11 cellular contexts compared by ENCODE assay signal in genomic region chr2:36408198-36408703, GRCh38. TPM values are rescaled to one million over a fixed set of nuclear protein-coding genes. Genes with fewer than 3 reads are reported as not detected.
DNase-seq lines count a peak whose midpoint lies in the region; ATAC-seq, FAIRE-seq and TF ChIP-seq lines count a peak whose summit lies in the region.
"Had no signal": no experiment of that assay in that cellular context is flagged by ENCODE, and none has a peak within 500 bp of the region (broad histone marks: within the 10 kb centered on the region; RNA-seq: fewer than 3 reads in every experiment).

No MANE protein-coding gene starts in this region.

- TF ChIP-seq CTCF in AG04450 (IDR thresholded peaks at IDR 0.05; ENCODE audit: low read depth, low read length) = no peak
- no peak for TF ChIP-seq CTCF in fibroblast of pulmonary artery (IDR thresholded peaks at IDR 0.05; ENCODE audit: low read length, missing control alignments)
- no peak for TF ChIP-seq CTCF in mucosa of descending colon (IDR thresholded peaks at IDR 0.05)

- POLR2A ChIA-PET in AG04450 (lab: Yijun Ruan, JAX) = interaction anchor here (1.2 kb wide), 1 partner anchor 50 kb away, joined by 3 read pairs; no protein-coding TSS in a partner anchor

- H3K4me3 ChIP-seq in AG04450 (ENCODE audit: low read depth, low read length) = no peak overlapping the region
- no peak overlapping the region for H3K4me3 ChIP-seq in fibroblast of pulmonary artery (replicated peaks; ENCODE audit: low read depth, low read length)
- no peak overlapping the region for H3K4me3 ChIP-seq in mucosa of descending colon

- peak overlapping the region; percentile 54 for H3K27ac ChIP-seq in AG04450 (ENCODE audit: low read depth, low read length)
- H3K27ac ChIP-seq: neutrophil had no signal

- intact Hi-C loops in mucosa of descending colon (cut with DNase I, micrococcal nuclease) = no loop called here

- no peaks in the 10 kb centered on the region for H3K36me3 ChIP-seq in mucosa of descending colon (ENCODE audit: low read depth)
- H3K36me3 ChIP-seq: neutrophil had no signal

- H3K9me3 ChIP-seq in AG04450 (ENCODE audit: control insufficient read depth, insufficient read depth, low read length) (no peaks in the 10 kb centered on the region), mucosa of descending colon (no peaks in the 10 kb centered on the region)
- H3K9me3 ChIP-seq: neutrophil had no signal

- peak; percentile 17 for ATAC-seq in SK-N-SH treated with all-trans-retinoic acid at 6 μM for 48 hours
- ATAC-seq in mucosa of descending colon = peak; percentile 22
- ATAC-seq in GM18517 (IDR thresholded peaks at IDR 0.05; ENCODE audit: unreplicated experiment) = no peak
- ATAC-seq in GM19035 (IDR thresholded peaks at IDR 0.05; ENCODE audit: unreplicated experiment) = no peak

- H3K4me1 ChIP-seq in mucosa of descending colon (ENCODE audit: low read depth) = no peaks in the 10 kb centered on the region

- H3K27me3 ChIP-seq in AG04450 (ENCODE audit: control insufficient read depth, insufficient read depth, low read length) = no peaks in the 10 kb centered on the region

- DNase-seq in AG04450 (ENCODE audit: low read depth, low spot score) (peak; percentile 34), fibroblast of pulmonary artery (ENCODE audit: low read depth) (peak; percentile 73), mucosa of descending colon (no peak), SIG-M5 (lab: John Stamatoyannopoulos, UW) (no peak), frontal cortex (ENCODE audit: low spot score in 2 of 2) (no peak)
- DNase-seq: activated effector memory CD4-positive, alpha-beta T cell treated with Interleukin-2 at 50 U/mL for 16 hours; T-helper 9 cell had no signal

- FAIRE-seq in frontal cortex (lab: Jason Lieb, UNC) = no peak

- CTCF ChIA-PET in AG04450 (lab: Charles Lee) = interaction anchor here (0.8 to 1.0 kb wide), 2 partner anchors 28 to 56 kb away, joined by 3 read pairs; no protein-coding TSS in a partner anchor

TF ChIP-seq in SK-N-SH treated with all-trans-retinoic acid at 6 μM for 48 hours, 23 proteins besides CTCF, POLR2A, EP300 and RAD21:
- TF ChIP-seq ZC3H10 (CRISPR knock-in tag; IDR thresholded peaks at IDR 0.05) (no peak), PATZ1 (CRISPR knock-in tag; IDR thresholded peaks at IDR 0.05; ENCODE audit: borderline replicate concordance) (no peak), RARB (CRISPR knock-in tag; IDR thresholded peaks at IDR 0.05) (no peak), GLIS3 (CRISPR knock-in tag; IDR thresholded peaks at IDR 0.05) (no peak), TCF4 (CRISPR knock-in tag; IDR thresholded peaks at IDR 0.05; ENCODE audit: borderline replicate concordance) (no peak), ZNF8 (CRISPR knock-in tag; IDR thresholded peaks at IDR 0.05) (no peak), CSDC2 (CRISPR knock-in tag; IDR thresholded peaks at IDR 0.05) (no peak), OSR1 (CRISPR knock-in tag; IDR thresholded peaks at IDR 0.05) (no peak), TSHZ2 (CRISPR knock-in tag; IDR thresholded peaks at IDR 0.05) (no peak), ARNTL (CRISPR knock-in tag; IDR thresholded peaks at IDR 0.05; ENCODE audit: borderline replicate concordance, low read depth) (no peak), CSRNP3 (CRISPR knock-in tag; IDR thresholded peaks at IDR 0.05) (no peak), ZNF565 (CRISPR knock-in tag; conservative IDR thresholded peaks at IDR 0.05; ENCODE audit: low read depth) (no peak), ISL1 (CRISPR knock-in tag; IDR thresholded peaks at IDR 0.05) (no peak), SNAI2 (CRISPR knock-in tag; IDR thresholded peaks at IDR 0.05) (no peak)

RNA-seq across cellular contexts. Expression of gene CRIM1, which starts 52.7 kb away (rescaled TPM):
- polyA plus RNA-seq in AG04450 (2011; rRNA removed) = 142 and 168 TPM in 2 replicates
- polyA minus RNA-seq in AG04450 (2011; rRNA and poly(A)+ RNA removed) = 532 and 827 TPM in 2 replicates
- total RNA-seq in mucosa of descending colon (100 to 1,000 TPM in 1 of 3 donors, 10 to 100 TPM in 2; 66.9 to 104 (median 85.8) TPM), frontal cortex (97.8 TPM)

Comparison
In these comparisons a context has a peak if more than half of its experiments do, and no peak if none do; other contexts are left out.
1. DNase-seq: peak in AG04450 (single experiment) and fibroblast of pulmonary artery (single experiment); none in mucosa of descending colon (0 of 3), SIG-M5 (single experiment) and frontal cortex (0 of 2).
2. ATAC-seq: peak in SK-N-SH treated with all-trans-retinoic acid at 6 μM for 48 hours (single experiment) and mucosa of descending colon (single experiment); none in GM18517 (single experiment) and GM19035 (single experiment).